24 cellular contexts compared by ENCODE assay signal in the genomic region with DNA sequence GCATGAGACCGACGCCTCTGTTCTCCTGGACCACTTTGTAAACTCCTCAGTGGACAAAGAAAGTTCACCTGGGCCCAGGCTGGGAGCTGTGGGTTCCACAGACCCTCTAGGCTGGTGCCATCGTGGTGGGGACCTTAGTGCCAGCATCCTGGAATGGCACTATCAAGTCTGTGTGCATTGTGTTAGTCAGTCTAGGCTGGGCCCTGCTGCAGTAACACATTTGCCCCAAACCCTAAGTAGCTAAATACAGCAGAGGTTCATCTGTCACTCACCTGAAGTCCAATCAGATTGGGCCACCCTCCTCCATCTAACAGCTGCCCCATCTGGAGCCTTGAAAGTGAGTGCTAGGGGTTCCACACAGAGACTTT.
"Had no signal": no experiment of that assay in that cellular context is flagged by ENCODE, and none has a peak within 500 bp of the region (broad histone marks: within the 10 kb centered on the region; RNA-seq: fewer than 3 reads in every experiment).

No MANE protein-coding gene starts in this region.

- FAIRE-seq: kidney, small intestine, urothelium cell line had no signal

- H3K9me3 ChIP-seq: left lung, mucosa of descending colon, ovary, sigmoid colon, suprapubic skin, thoracic aorta, tibial artery, upper lobe of right lung had no signal

- H3K27me3 Mint-ChIP-seq: memory B cell; naive thymus-derived CD4-positive, alpha-beta T cell; natural killer cell treated with Interleukin-12 subunit alpha and Interleukin-12 subunit beta and Interleukin-15 and Interleukin-18, amount 100 ng/mL, for 72 hours; progenitor cell of endocrine pancreas; stimulated activated naive CD8-positive, alpha-beta T cell treated with anti-CD3 and anti-CD28 coated beads, Interleukin-15, Interleukin-2, amounts not matched to agents 100 ng/mL and 50 ng/mL, for 24 hours had no signal

- H3K4me1 ChIP-seq: left lung, sigmoid colon, suprapubic skin, tibial artery, upper lobe of right lung had no signal

- H3K27ac Mint-ChIP-seq: memory B cell; naive thymus-derived CD4-positive, alpha-beta T cell; natural killer cell treated with Interleukin-12 subunit alpha and Interleukin-12 subunit beta and Interleukin-15 and Interleukin-18, amount 100 ng/mL, for 72 hours; progenitor cell of endocrine pancreas; stimulated activated effector memory CD8-positive, alpha-beta T cell treated with anti-CD3 and anti-CD28 coated beads, Interleukin-12 subunit alpha, Interleukin-12 subunit beta, amount 100 ng/mL, for 72 hours; stimulated activated naive CD8-positive, alpha-beta T cell treated with anti-CD3 and anti-CD28 coated beads, Interleukin-15, Interleukin-2, amounts not matched to agents 100 ng/mL and 50 ng/mL, for 24 hours had no signal

- H3K9me3 Mint-ChIP-seq: memory B cell; stimulated activated effector memory CD8-positive, alpha-beta T cell treated with anti-CD3 and anti-CD28 coated beads, Interleukin-12 subunit alpha, Interleukin-12 subunit beta, amount 100 ng/mL, for 72 hours had no signal

- H3K36me3 ChIP-seq: ovary had no signal

- DNase-seq: hippocampal formation; kidney; left colon; midbrain; naive thymus-derived CD4-positive, alpha-beta T cell; sigmoid colon; small intestine; spleen; stimulated activated CD4-positive, alpha-beta T cell treated with anti-CD3 and anti-CD28 coated beads, Interleukin-4, amount 100 ng/mL, for 24 hours; stimulated activated naive CD4-positive, alpha-beta T cell; tibial artery; trophoblast cell; upper lobe of right lung had no signal

- H3K27ac ChIP-seq: left lung, ovary, sigmoid colon, spleen, suprapubic skin, thoracic aorta, tibial artery, upper lobe of right lung had no signal

- H3K27me3 ChIP-seq: left lung, ovary, sigmoid colon, spleen, suprapubic skin, tibial artery, upper lobe of right lung had no signal

- H3K4me1 Mint-ChIP-seq: memory B cell; stimulated activated effector memory CD8-positive, alpha-beta T cell treated with anti-CD3 and anti-CD28 coated beads, Interleukin-12 subunit alpha, Interleukin-12 subunit beta, amount 100 ng/mL, for 72 hours had no signal

- ATAC-seq: naive thymus-derived CD4-positive, alpha-beta T cell; natural killer cell treated with Interleukin-12 subunit alpha and Interleukin-12 subunit beta and Interleukin-15 and Interleukin-18, amount 100 ng/mL, for 72 hours; stimulated activated effector memory CD8-positive, alpha-beta T cell treated with anti-CD3 and anti-CD28 coated beads, Interleukin-12 subunit alpha, Interleukin-12 subunit beta, amount 100 ng/mL, for 72 hours had no signal

- H3K4me3 Mint-ChIP-seq: memory B cell; naive thymus-derived CD4-positive, alpha-beta T cell; natural killer cell treated with Interleukin-12 subunit alpha and Interleukin-12 subunit beta and Interleukin-15 and Interleukin-18, amount 100 ng/mL, for 72 hours; stimulated activated effector memory CD8-positive, alpha-beta T cell treated with anti-CD3 and anti-CD28 coated beads, Interleukin-12 subunit alpha, Interleukin-12 subunit beta, amount 100 ng/mL, for 72 hours; stimulated activated naive CD8-positive, alpha-beta T cell treated with anti-CD3 and anti-CD28 coated beads, Interleukin-15, Interleukin-2, amounts not matched to agents 100 ng/mL and 50 ng/mL, for 24 hours had no signal

- H3K4me3 ChIP-seq: left lung, mucosa of descending colon, ovary, sigmoid colon, spleen, suprapubic skin, thoracic aorta, tibial artery, upper lobe of right lung had no signal
